In genomic region chr4:11440481-11441181, GRCh38 we compare ENCODE assay signal across 29 cellular contexts. TPM values are rescaled to one million over a fixed set of nuclear protein-coding genes. Genes with fewer than 3 reads are reported as not detected.
DNase-seq lines count a peak whose midpoint lies in the region; ATAC-seq, FAIRE-seq and TF ChIP-seq lines count a peak whose summit lies in the region.
"Had no signal": no experiment of that assay in that cellular context is flagged by ENCODE, and none has a peak within 500 bp of the region (broad histone marks: within the 10 kb centered on the region; RNA-seq: fewer than 3 reads in every experiment).

No MANE protein-coding gene starts in this region.

- H3K4me3 Mint-ChIP-seq in activated T-cell treated with anti-CD3 and anti-CD28 coated beads, Interleukin-2, amount 50 U/mL, for 24 hours, result no peak overlapping the region
- no peak overlapping the region for H3K4me3 Mint-ChIP-seq in stimulated activated naive B cell treated with anti-CD40 and anti-IgM and Interleukin-4, amounts not matched to agents 10 μg/mL and 1 μg/mL and 100 μg/mL, for 72 hours
- H3K4me3 Mint-ChIP-seq: CD4-positive, alpha-beta T cell; GM23338; H9 had no signal

- no peak for TF ChIP-seq POLR2A in GM12891 (IDR thresholded peaks at IDR 0.05; ENCODE audit: low read depth, low read length)

- no peak for DNase-seq in activated T-cell treated with anti-CD3 and anti-CD28 coated beads, Interleukin-2, amount 50 U/mL, for 24 hours
- no peak for DNase-seq in activated T-cell treated with anti-CD3 and anti-CD28 coated beads, Interleukin-2, amount 50 U/mL, for 1 hour
- DNase-seq in GM12891 (ENCODE audit: insufficient read length, low spot score), result no peak
- DNase-seq in epithelial cell of prostate (ENCODE audit: low read depth, low spot score), result no peak
- DNase-seq in stimulated activated naive B cell treated with anti-CD40 and anti-IgM and Interleukin-4, amounts not matched to agents 10 μg/mL and 1 μg/mL and 100 μg/mL, for 72 hours, result no peak
- no peak for DNase-seq in HPDE6-E6E7 (ENCODE audit: extremely low spot score)
- DNase-seq in G401 (ENCODE audit: low spot score), result no peak
- DNase-seq: 8988T; CD4-positive, alpha-beta T cell; H9; KG1; MG63; NCI-H1105 treated with DMSO at 0.1 percent for 48 hours; NCI-H146; NCI-H1930; NCI-H2107; NCI-H446; NCI-H524 treated with DMSO at 0.1 percent for 48 hours; NCI-H82; NK-92 treated with Interleukin-12 subunit alpha and Interleukin-12 subunit beta, amount 100 ng/mL, for 24 hours; PC-3; SK-N-SH had no signal

- in situ Hi-C loops in G401 (cut with HindIII; ENCODE audit: low sequenced_read_pairs), result no loop called here

- peak overlapping the region; percentile 39 for H3K27ac Mint-ChIP-seq in activated T-cell treated with anti-CD3 and anti-CD28 coated beads, Interleukin-2, amount 50 U/mL, for 24 hours
- H3K27ac Mint-ChIP-seq in stimulated activated naive B cell treated with anti-CD40 and anti-IgM and Interleukin-4, amounts not matched to agents 10 μg/mL and 1 μg/mL and 100 μg/mL, for 72 hours, result peak overlapping the region; percentile 65
- H3K27ac Mint-ChIP-seq: CD4-positive, alpha-beta T cell; GM23338; H9 had no signal

- H3K36me3 Mint-ChIP-seq in activated T-cell treated with anti-CD3 and anti-CD28 coated beads, Interleukin-2, amount 50 U/mL, for 24 hours (ENCODE audit: low read depth), result no peaks in the 10 kb centered on the region
- peaks cover 6 to 9% of the 10 kb centered on the region in 2 donors for H3K36me3 Mint-ChIP-seq in stimulated activated naive B cell treated with anti-CD40 and anti-IgM and Interleukin-4, amounts not matched to agents 10 μg/mL and 1 μg/mL and 100 μg/mL, for 72 hours

- H3K27ac ChIP-seq in epithelial cell of prostate, result peak overlapping the region; percentile 8
- H3K27ac ChIP-seq: BLaER1, HL-60 had no signal

- no peak for ATAC-seq in stimulated activated naive B cell treated with anti-CD40 and anti-IgM and Interleukin-4, amounts not matched to agents 10 μg/mL and 1 μg/mL and 100 μg/mL, for 72 hours (replicated peaks)
- no peak for ATAC-seq in HG03139 (IDR thresholded peaks at IDR 0.05; ENCODE audit: unreplicated experiment)
- ATAC-seq: GM23338, PC-3 had no signal

- FAIRE-seq in GM12891 (lab: Jason Lieb, UNC), result peak; percentile 50
- FAIRE-seq: D721Med, G401.6 had no signal

- H3K9me3 Mint-ChIP-seq in activated T-cell treated with anti-CD3 and anti-CD28 coated beads, Interleukin-2, amount 50 U/mL, for 24 hours, result no peaks in the 10 kb centered on the region
- H3K9me3 Mint-ChIP-seq in stimulated activated naive B cell treated with anti-CD40 and anti-IgM and Interleukin-4, amounts not matched to agents 10 μg/mL and 1 μg/mL and 100 μg/mL, for 72 hours, result no peaks in the 10 kb centered on the region
- H3K9me3 Mint-ChIP-seq: CD4-positive, alpha-beta T cell; H9 had no signal

- no peaks in the 10 kb centered on the region for H3K27me3 Mint-ChIP-seq in activated T-cell treated with anti-CD3 and anti-CD28 coated beads, Interleukin-2, amount 50 U/mL, for 24 hours
- no peaks in the 10 kb centered on the region for H3K27me3 Mint-ChIP-seq in stimulated activated naive B cell treated with anti-CD40 and anti-IgM and Interleukin-4, amounts not matched to agents 10 μg/mL and 1 μg/mL and 100 μg/mL, for 72 hours
- H3K27me3 Mint-ChIP-seq: CD4-positive, alpha-beta T cell had no signal

- peaks cover 24% of the 10 kb centered on the region for H3K4me1 Mint-ChIP-seq in activated T-cell treated with anti-CD3 and anti-CD28 coated beads, Interleukin-2, amount 50 U/mL, for 24 hours (ENCODE audit: low read depth)
- peaks cover 34 to 60% of the 10 kb centered on the region in 2 donors for H3K4me1 Mint-ChIP-seq in stimulated activated naive B cell treated with anti-CD40 and anti-IgM and Interleukin-4, amounts not matched to agents 10 μg/mL and 1 μg/mL and 100 μg/mL, for 72 hours

TF ChIP-seq in GM12891, 5 proteins besides CTCF, POLR2A, EP300 and RAD21:
- TF ChIP-seq POLR2AphosphoS5 (IDR thresholded peaks at IDR 0.05; ENCODE audit: low read depth, low read length) (no peak), PAX5 (IDR thresholded peaks at IDR 0.05; ENCODE audit: insufficient read depth, low read length, severe bottlenecking) (no peak), TAF1 (IDR thresholded peaks at IDR 0.05; ENCODE audit: low read depth, low read length) (no peak), SPI1 (IDR thresholded peaks at IDR 0.05; ENCODE audit: low read depth, low read length) (no peak), POU2F2 (IDR thresholded peaks at IDR 0.05; ENCODE audit: low read depth, low read length) (no peak)

RNA-seq across cellular contexts. Expression of gene HS3ST1, which starts 11.9 kb away (rescaled TPM):
- 0.17 TPM for polyA plus RNA-seq in GM12891 (2012; ENCODE audit: low read depth, missing spikeins)
- total RNA-seq in G401 (2014; rRNA removed; shearing (Covaris generic)), result not detected in 2 replicates
- total RNA-seq: CD4-positive, alpha-beta T cell; Daoy had no signal
- polyA plus RNA-seq: SK-N-SH had no signal
